9 cellular contexts compared by ENCODE assay signal in genomic region chr9:5843450-5844249, GRCh38. TPM values are rescaled to one million over a fixed set of nuclear protein-coding genes. Genes with fewer than 3 reads are reported as not detected.
A peak's percentile ranks its signal among the peaks of the same experiment; 100 is the strongest.
DNase-seq lines count a peak whose midpoint lies in the region; ATAC-seq and TF ChIP-seq lines count a peak whose summit lies in the region.
"Had no signal": no experiment of that assay in that cellular context is flagged by ENCODE, and none has a peak within 500 bp of the region (broad histone marks: within the 10 kb centered on the region; RNA-seq: fewer than 3 reads in every experiment).

No MANE protein-coding gene starts in this region.

- no peak for DNase-seq in activated T-cell treated with anti-CD3 and anti-CD28 coated beads, Interleukin-2, amount 50 U/mL, for 24 hours
- no peak for DNase-seq in activated T-cell treated with anti-CD3 and anti-CD28 coated beads for 4 hours
- DNase-seq in SHP77 (lab: John Stamatoyannopoulos, UW), result peak; percentile 84 to 86
- peak in 1 of 2 donors; percentile 14 for DNase-seq in foreskin keratinocyte
- no peak for DNase-seq in iPS-NIHi11 (ENCODE audit: low spot score)
- DNase-seq in activated CD8-positive, alpha-beta memory T cell treated with anti-CD3 and anti-CD28 coated beads for 24 hours, result no peak
- no peak for DNase-seq in ascending aorta (ENCODE audit: low spot score in 2 of 2)

- H3K9me3 ChIP-seq in thymus (ENCODE audit: control insufficient read depth) (no peaks in the 10 kb centered on the region), ascending aorta (no peaks in the 10 kb centered on the region)

- peaks cover 71% of the 10 kb centered on the region for H3K4me1 Mint-ChIP-seq in activated T-cell treated with anti-CD3 and anti-CD28 coated beads, Interleukin-2, amount 50 U/mL, for 24 hours (ENCODE audit: low read depth)

- H3K36me3 ChIP-seq in thymus (ENCODE audit: control insufficient read depth, insufficient read depth), result no peaks in the 10 kb centered on the region
- H3K36me3 ChIP-seq in ascending aorta, result no peaks in the 10 kb centered on the region
- H3K36me3 ChIP-seq: cardiac muscle cell had no signal

- H3K36me3 Mint-ChIP-seq in activated T-cell treated with anti-CD3 and anti-CD28 coated beads, Interleukin-2, amount 50 U/mL, for 24 hours (ENCODE audit: low read depth), result no peaks in the 10 kb centered on the region

- peak overlapping the region; percentile 87 for H3K27ac Mint-ChIP-seq in activated T-cell treated with anti-CD3 and anti-CD28 coated beads, Interleukin-2, amount 50 U/mL, for 24 hours

- ATAC-seq in foreskin keratinocyte, result peak; percentile 30

- peak overlapping the region; percentile 52 for H3K4me3 Mint-ChIP-seq in activated T-cell treated with anti-CD3 and anti-CD28 coated beads, Interleukin-2, amount 50 U/mL, for 24 hours

- H3K9me3 Mint-ChIP-seq in activated T-cell treated with anti-CD3 and anti-CD28 coated beads, Interleukin-2, amount 50 U/mL, for 24 hours, result peaks cover 3% of the 10 kb centered on the region

- 47% methylated on average over 9 of the region's 9 CpGs for WGBS in thymus

- intact Hi-C loops in ascending aorta (cut with DNase I), result no loop called here

- H3K4me3 ChIP-seq in thymus (ENCODE audit: low read length) (no peak overlapping the region), ascending aorta (no peak overlapping the region)
- H3K4me3 ChIP-seq: cardiac muscle cell had no signal

- no peak for TF ChIP-seq CTCF in foreskin keratinocyte (conservative IDR thresholded peaks at IDR 0.05)
- no peak for TF ChIP-seq CTCF in ascending aorta (IDR thresholded peaks at IDR 0.05)

- no peaks in the 10 kb centered on the region for H3K27me3 Mint-ChIP-seq in activated T-cell treated with anti-CD3 and anti-CD28 coated beads, Interleukin-2, amount 50 U/mL, for 24 hours

- H3K27me3 ChIP-seq in foreskin keratinocyte (no peaks in the 10 kb centered on the region), thymus (ENCODE audit: control insufficient read depth, insufficient read depth) (peaks cover 6% of the 10 kb centered on the region), ascending aorta (no peaks in the 10 kb centered on the region)
- H3K27me3 ChIP-seq: cardiac muscle cell had no signal

- H3K4me1 ChIP-seq in foreskin keratinocyte, result peaks cover 12% of the 10 kb centered on the region
- peaks cover 22% of the 10 kb centered on the region for H3K4me1 ChIP-seq in thymus (ENCODE audit: control insufficient read depth, insufficient read depth, low read length)
- H3K4me1 ChIP-seq in ascending aorta, result no peaks in the 10 kb centered on the region

- H3K27ac ChIP-seq in foreskin keratinocyte (no peak overlapping the region), thymus (ENCODE audit: low read depth) (peak overlapping the region; percentile 78), ascending aorta (peak overlapping the region in 1 of 2 donors; percentile 33)
- H3K27ac ChIP-seq: cardiac muscle cell had no signal

RNA-seq across cellular contexts. Expression of gene ERMP1, which starts 10.7 kb away (rescaled TPM):
- 20.5 and 22.4 TPM in 2 replicates for total RNA-seq in foreskin keratinocyte
- polyA plus RNA-seq in foreskin keratinocyte, result 6.2 and 7.7 TPM in 2 replicates
- polyA plus RNA-seq in thymus, result 11.2 TPM
- total RNA-seq in ascending aorta, result 4.8 TPM

RNA-seq across cellular contexts. Expression of gene MLANA, which starts 47.0 kb away (rescaled TPM):
- total RNA-seq in foreskin keratinocyte, result not detected in 2 replicates
- not detected in 2 replicates for polyA plus RNA-seq in foreskin keratinocyte
- 0.09 TPM for polyA plus RNA-seq in thymus
- not detected for total RNA-seq in ascending aorta
- total RNA-seq: cardiac muscle cell had no signal

Comparison
In these comparisons a context has a peak if more than half of its experiments do, and no peak if none do; other contexts are left out.
1. DNase-seq: peak in SHP77 (2 of 2); none in activated T-cell treated with anti-CD3 and anti-CD28 coated beads, Interleukin-2, amount 50 U/mL, for 24 hours (single experiment), activated T-cell treated with anti-CD3 and anti-CD28 coated beads for 4 hours (single experiment), iPS-NIHi11 (single experiment), activated CD8-positive, alpha-beta memory T cell treated with anti-CD3 and anti-CD28 coated beads for 24 hours (single experiment) and ascending aorta (0 of 2).